9 cellular contexts compared by ENCODE assay signal in genomic region chr19:2740314-2740656, GRCh38. TPM values are rescaled to one million over a fixed set of nuclear protein-coding genes. Genes with fewer than 3 reads are reported as not detected.
DNase-seq lines count a peak whose midpoint lies in the region; ATAC-seq and TF ChIP-seq lines count a peak whose summit lies in the region.
"Had no signal": no experiment of that assay in that cellular context is flagged by ENCODE, and none has a peak within 500 bp of the region (broad histone marks: within the 10 kb centered on the region; RNA-seq: fewer than 3 reads in every experiment).

No MANE protein-coding gene starts in this region.

- intact Hi-C loops in left colon (cut with DNase I, micrococcal nuclease), result no loop called here

- no peak for DNase-seq in CD8-positive, alpha-beta memory T cell
- DNase-seq in DMS 273 (lab: John Stamatoyannopoulos, UW; ENCODE audit: unreplicated experiment), result no peak
- DNase-seq in left colon, result no peak
- DNase-seq in anterior cingulate cortex (lab: John Stamatoyannopoulos, UW), result no peak
- DNase-seq in medulla oblongata (ENCODE audit: extremely low spot score), result no peak
- DNase-seq: cortex of kidney had no signal

- H3K9me3 Mint-ChIP-seq in CD8-positive, alpha-beta memory T cell, result no peaks in the 10 kb centered on the region
- H3K9me3 Mint-ChIP-seq in IgD-negative memory B cell, result no peaks in the 10 kb centered on the region
- H3K9me3 Mint-ChIP-seq in brain, result peaks cover 0 to 4% (median 0%) of the 10 kb centered on the region in 5 experiments

- H3K36me3 ChIP-seq in CD8-positive, alpha-beta memory T cell (ENCODE audit: insufficient read depth, low read length), result no peaks in the 10 kb centered on the region
- peaks cover 3% of the 10 kb centered on the region for H3K36me3 ChIP-seq in neutrophil

- H3K27ac Mint-ChIP-seq in CD8-positive, alpha-beta memory T cell, result peak overlapping the region in 1 of 8 donors; percentile 68
- H3K27ac Mint-ChIP-seq in IgD-negative memory B cell (peak overlapping the region in 2 of 3 donors; percentile 89 to 94), brain (peak overlapping the region in 4 of 5 experiments; percentile 87 to 94 (median 92))

- CTCF ChIA-PET in CD8-positive, alpha-beta memory T cell (lab: Charles Lee), result interaction anchor here (0.5 to 2.7 kb wide), 2 partner anchors 9 to 443 kb away, joined by 4 to 8 read pairs; no protein-coding TSS in a partner anchor

- H3K4me1 Mint-ChIP-seq in CD8-positive, alpha-beta memory T cell, result peaks cover 18 to 30% (median 21%) of the 10 kb centered on the region in 3 donors
- H3K4me1 Mint-ChIP-seq in IgD-negative memory B cell (peaks cover 9 to 22% (median 17%) of the 10 kb centered on the region in 3 donors), brain (peaks cover 19% of the 10 kb centered on the region)

- H3K4me3 ChIP-seq in CD8-positive, alpha-beta memory T cell (ENCODE audit: low read length), result no peak overlapping the region
- peak overlapping the region; percentile 70 to 80 for H3K4me3 ChIP-seq in neutrophil (ENCODE audit: low read depth in 1 of 2, low read length in 1 of 2)

- peaks cover 3% of the 10 kb centered on the region for H3K4me1 ChIP-seq in CD8-positive, alpha-beta memory T cell (ENCODE audit: insufficient read depth, low read length)
- peaks cover 37 to 42% of the 10 kb centered on the region in 2 experiments for H3K4me1 ChIP-seq in neutrophil (ENCODE audit: control insufficient read depth in 1 of 2, insufficient read depth in 1 of 2, low read depth in 1 of 2, low read length in 1 of 2)

- H3K27me3 ChIP-seq in CD8-positive, alpha-beta memory T cell (ENCODE audit: insufficient read depth, low read length, poor library complexity, severe bottlenecking), result peaks cover 3% of the 10 kb centered on the region
- peaks cover 50% of the 10 kb centered on the region for H3K27me3 ChIP-seq in neutrophil

- H3K4me3 Mint-ChIP-seq in CD8-positive, alpha-beta memory T cell, result peak overlapping the region in 5 of 7 donors; percentile 80 to 89 (median 87)
- H3K4me3 Mint-ChIP-seq in IgD-negative memory B cell, result peak overlapping the region in 3 of 4 donors; percentile 85 to 97 (median 87)
- peak overlapping the region; percentile 87 to 93 (median 91) for H3K4me3 Mint-ChIP-seq in brain

- H3K9me3 ChIP-seq in CD8-positive, alpha-beta memory T cell (ENCODE audit: low read length), result no peaks in the 10 kb centered on the region
- H3K9me3 ChIP-seq in neutrophil, result no peaks in the 10 kb centered on the region

- ATAC-seq in left colon, result no peak

- POLR2A ChIA-PET in CD8-positive, alpha-beta memory T cell (lab: Charles Lee), result no interaction called here

- peaks cover 0 to 24% (median 3%) of the 10 kb centered on the region in 3 donors for H3K36me3 Mint-ChIP-seq in CD8-positive, alpha-beta memory T cell
- peaks cover 4% of the 10 kb centered on the region for H3K36me3 Mint-ChIP-seq in IgD-negative memory B cell
- peaks cover 29% of the 10 kb centered on the region for H3K36me3 Mint-ChIP-seq in brain

- TF ChIP-seq CTCF in brain (conservative IDR thresholded peaks at IDR 0.05) (peak in 1 of 2 experiments; percentile 4), neutrophil (IDR thresholded peaks at IDR 0.05) (no peak)

- no peak overlapping the region for H3K27ac ChIP-seq in CD8-positive, alpha-beta memory T cell (ENCODE audit: low read depth, low read length)
- peak overlapping the region; percentile 60 for H3K27ac ChIP-seq in neutrophil

- H3K27me3 Mint-ChIP-seq in CD8-positive, alpha-beta memory T cell, result peaks cover 2 to 17% of the 10 kb centered on the region in 2 donors
- peaks cover 3% of the 10 kb centered on the region for H3K27me3 Mint-ChIP-seq in IgD-negative memory B cell
- H3K27me3 Mint-ChIP-seq in brain, result peaks cover 26% of the 10 kb centered on the region

RNA-seq across cellular contexts. Expression of gene SLC39A3, which starts 0.5 kb away (rescaled TPM):
- 10 to 100 TPM; 44.1 to 51.3 TPM for total RNA-seq in CD8-positive, alpha-beta memory T cell
- 35.4 TPM for polyA plus RNA-seq in CD8-positive, alpha-beta memory T cell
- polyA plus RNA-seq in IgD-negative memory B cell, result 86.9 TPM
- polyA plus RNA-seq in brain (ENCODE audit: insufficient read depth, low read depth, low replicate concordance), result 93.6 TPM
- 10 to 100 TPM; 21.6 to 24.9 TPM for total RNA-seq in left colon

RNA-seq across cellular contexts. Expression of gene DIRAS1, which starts 19.1 kb away (rescaled TPM):
- under 1 TPM in 1 of 2 experiments, not detected in 1; 0.18 TPM for total RNA-seq in CD8-positive, alpha-beta memory T cell
- not detected for polyA plus RNA-seq in CD8-positive, alpha-beta memory T cell
- polyA plus RNA-seq in IgD-negative memory B cell (0.64 TPM), brain (ENCODE audit: insufficient read depth, low read depth, low replicate concordance) (64.5 TPM)
- 1 to 10 TPM in 1 of 2 donors, under 1 TPM in 1; 0.52 to 1.1 TPM for total RNA-seq in left colon

RNA-seq across cellular contexts. Expression of gene GNG7, which starts 37.8 kb away (rescaled TPM):
- total RNA-seq in CD8-positive, alpha-beta memory T cell, result under 1 TPM; 0.40 to 0.53 TPM
- 1.2 TPM for polyA plus RNA-seq in CD8-positive, alpha-beta memory T cell
- polyA plus RNA-seq in IgD-negative memory B cell, result 74.6 TPM
- polyA plus RNA-seq in brain (ENCODE audit: insufficient read depth, low read depth, low replicate concordance), result 32.9 TPM
- total RNA-seq in left colon, result 1 to 10 TPM; 1.4 to 5.3 TPM

RNA-seq across cellular contexts. Expression of gene SGTA, which starts 42.8 kb away (rescaled TPM):
- 10 to 100 TPM; 87.8 to 93.9 TPM for total RNA-seq in CD8-positive, alpha-beta memory T cell
- 39.7 TPM for polyA plus RNA-seq in CD8-positive, alpha-beta memory T cell
- polyA plus RNA-seq in IgD-negative memory B cell (44.2 TPM), brain (ENCODE audit: insufficient read depth, low read depth, low replicate concordance) (207 TPM)
- 10 to 100 TPM; 39.6 to 52.3 TPM for total RNA-seq in left colon

RNA-seq across cellular contexts. Expression of gene THOP1, which starts 45.0 kb away (rescaled TPM):
- total RNA-seq in CD8-positive, alpha-beta memory T cell, result 100 to 1,000 TPM; 169 to 178 TPM
- polyA plus RNA-seq in CD8-positive, alpha-beta memory T cell, result 40.2 TPM
- polyA plus RNA-seq in IgD-negative memory B cell (54.4 TPM), brain (ENCODE audit: insufficient read depth, low read depth, low replicate concordance) (107 TPM)
- total RNA-seq in left colon, result 10 to 100 TPM; 43.6 to 46.0 TPM

Comparison
In these comparisons a context has a peak if more than half of its experiments do, and no peak if none do; other contexts are left out.
1. RNA of gene DIRAS1, which starts 19.1 kb away (polyA plus RNA-seq): 64.5 TPM in brain (single experiment); 0.64 TPM in IgD-negative memory B cell (single experiment) and not detected in CD8-positive, alpha-beta memory T cell (single experiment); every median in the first group is over 10 times any median in the second.
2. RNA of gene GNG7, which starts 37.8 kb away (polyA plus RNA-seq): 74.6 TPM in IgD-negative memory B cell (single experiment) and 32.9 TPM in brain (single experiment); 1.2 TPM in CD8-positive, alpha-beta memory T cell (single experiment); every median in the first group is over 10 times any median in the second.
3. Peak in every context shown above with its lines, with median percentiles within 50 percentile points of each other: H3K4me3 Mint-ChIP-seq.